1 cellular context compared by ENCODE assay signal in the genomic region with DNA sequence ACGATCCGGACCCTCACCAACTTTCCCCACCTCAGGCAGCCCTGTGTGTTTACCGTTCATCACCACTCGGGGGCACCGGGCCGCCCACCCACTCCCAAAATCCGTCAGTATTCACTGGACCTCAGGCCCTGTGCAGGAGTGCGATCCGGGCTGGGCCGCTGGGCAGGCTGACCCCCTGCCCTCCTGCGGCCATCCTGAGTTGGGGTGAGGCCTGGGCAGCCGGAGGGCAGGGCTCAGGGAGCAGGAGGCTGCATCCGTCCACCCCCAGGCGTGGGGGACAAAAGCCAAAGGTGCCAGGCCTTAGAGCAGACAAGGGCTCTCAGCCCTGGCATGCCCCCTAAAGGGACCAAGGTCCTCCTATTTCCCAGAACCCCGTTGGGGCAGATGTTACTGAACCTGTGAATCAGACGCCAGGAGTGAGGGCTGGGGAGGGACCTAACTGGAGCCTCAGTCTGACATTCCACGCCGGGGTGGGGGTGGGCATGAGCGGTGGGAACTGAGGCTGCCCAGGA.
TF ChIP-seq lines count a peak whose summit lies in the region.

No MANE protein-coding gene starts in this region.

TF ChIP-seq in SK-N-SH, 30 proteins besides CTCF, POLR2A, EP300 and RAD21 (continued from another document):
- TF ChIP-seq RFX5 (IDR thresholded peaks at IDR 0.05; ENCODE audit: low read length) (no peak), JUND (IDR thresholded peaks at IDR 0.05) (no peak), TAF1 (IDR thresholded peaks at IDR 0.05; ENCODE audit: borderline replicate concordance, low read depth, low read length) (no peak)
